ENCODE assay signal across 1 cellular context in the genomic region with DNA sequence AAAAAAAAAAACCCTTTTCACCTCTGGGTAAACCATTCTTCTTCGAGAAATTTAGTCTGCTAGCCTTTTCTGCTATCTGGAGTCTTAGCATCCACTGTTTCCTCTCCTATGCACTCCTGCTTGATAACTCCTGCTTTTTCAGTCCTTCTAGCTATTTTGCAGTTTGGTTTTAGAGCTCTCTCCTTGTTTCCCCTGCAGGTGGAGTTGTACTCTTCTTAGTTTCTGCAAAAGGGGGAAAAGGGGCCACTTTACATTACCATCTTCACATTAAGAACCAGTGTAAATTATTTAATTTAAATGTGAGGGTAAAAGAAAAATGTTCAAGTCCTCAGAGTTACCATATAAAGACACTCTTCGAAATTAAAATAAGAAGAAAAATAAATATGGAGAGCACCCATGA.
TF ChIP-seq lines count a peak whose summit lies in the region.

No MANE protein-coding gene starts in this region.

TF ChIP-seq in GM23338, 12 proteins besides CTCF, POLR2A, EP300 and RAD21 (continued from another document):
- TF ChIP-seq, protein P1, sequence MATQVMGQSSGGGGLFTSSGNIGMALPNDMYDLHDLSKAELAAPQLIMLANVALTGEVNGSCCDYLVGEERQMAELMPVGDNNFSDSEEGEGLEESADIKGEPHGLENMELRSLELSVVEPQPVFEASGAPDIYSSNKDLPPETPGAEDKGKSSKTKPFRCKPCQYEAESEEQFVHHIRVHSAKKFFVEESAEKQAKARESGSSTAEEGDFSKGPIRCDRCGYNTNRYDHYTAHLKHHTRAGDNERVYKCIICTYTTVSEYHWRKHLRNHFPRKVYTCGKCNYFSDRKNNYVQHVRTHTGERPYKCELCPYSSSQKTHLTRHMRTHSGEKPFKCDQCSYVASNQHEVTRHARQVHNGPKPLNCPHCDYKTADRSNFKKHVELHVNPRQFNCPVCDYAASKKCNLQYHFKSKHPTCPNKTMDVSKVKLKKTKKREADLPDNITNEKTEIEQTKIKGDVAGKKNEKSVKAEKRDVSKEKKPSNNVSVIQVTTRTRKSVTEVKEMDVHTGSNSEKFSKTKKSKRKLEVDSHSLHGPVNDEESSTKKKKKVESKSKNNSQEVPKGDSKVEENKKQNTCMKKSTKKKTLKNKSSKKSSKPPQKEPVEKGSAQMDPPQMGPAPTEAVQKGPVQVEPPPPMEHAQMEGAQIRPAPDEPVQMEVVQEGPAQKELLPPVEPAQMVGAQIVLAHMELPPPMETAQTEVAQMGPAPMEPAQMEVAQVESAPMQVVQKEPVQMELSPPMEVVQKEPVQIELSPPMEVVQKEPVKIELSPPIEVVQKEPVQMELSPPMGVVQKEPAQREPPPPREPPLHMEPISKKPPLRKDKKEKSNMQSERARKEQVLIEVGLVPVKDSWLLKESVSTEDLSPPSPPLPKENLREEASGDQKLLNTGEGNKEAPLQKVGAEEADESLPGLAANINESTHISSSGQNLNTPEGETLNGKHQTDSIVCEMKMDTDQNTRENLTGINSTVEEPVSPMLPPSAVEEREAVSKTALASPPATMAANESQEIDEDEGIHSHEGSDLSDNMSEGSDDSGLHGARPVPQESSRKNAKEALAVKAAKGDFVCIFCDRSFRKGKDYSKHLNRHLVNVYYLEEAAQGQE (IDR thresholded peaks at IDR 0.05; ENCODE audit: unreplicated experiment): no peak
- TF ChIP-seq, protein P2, sequence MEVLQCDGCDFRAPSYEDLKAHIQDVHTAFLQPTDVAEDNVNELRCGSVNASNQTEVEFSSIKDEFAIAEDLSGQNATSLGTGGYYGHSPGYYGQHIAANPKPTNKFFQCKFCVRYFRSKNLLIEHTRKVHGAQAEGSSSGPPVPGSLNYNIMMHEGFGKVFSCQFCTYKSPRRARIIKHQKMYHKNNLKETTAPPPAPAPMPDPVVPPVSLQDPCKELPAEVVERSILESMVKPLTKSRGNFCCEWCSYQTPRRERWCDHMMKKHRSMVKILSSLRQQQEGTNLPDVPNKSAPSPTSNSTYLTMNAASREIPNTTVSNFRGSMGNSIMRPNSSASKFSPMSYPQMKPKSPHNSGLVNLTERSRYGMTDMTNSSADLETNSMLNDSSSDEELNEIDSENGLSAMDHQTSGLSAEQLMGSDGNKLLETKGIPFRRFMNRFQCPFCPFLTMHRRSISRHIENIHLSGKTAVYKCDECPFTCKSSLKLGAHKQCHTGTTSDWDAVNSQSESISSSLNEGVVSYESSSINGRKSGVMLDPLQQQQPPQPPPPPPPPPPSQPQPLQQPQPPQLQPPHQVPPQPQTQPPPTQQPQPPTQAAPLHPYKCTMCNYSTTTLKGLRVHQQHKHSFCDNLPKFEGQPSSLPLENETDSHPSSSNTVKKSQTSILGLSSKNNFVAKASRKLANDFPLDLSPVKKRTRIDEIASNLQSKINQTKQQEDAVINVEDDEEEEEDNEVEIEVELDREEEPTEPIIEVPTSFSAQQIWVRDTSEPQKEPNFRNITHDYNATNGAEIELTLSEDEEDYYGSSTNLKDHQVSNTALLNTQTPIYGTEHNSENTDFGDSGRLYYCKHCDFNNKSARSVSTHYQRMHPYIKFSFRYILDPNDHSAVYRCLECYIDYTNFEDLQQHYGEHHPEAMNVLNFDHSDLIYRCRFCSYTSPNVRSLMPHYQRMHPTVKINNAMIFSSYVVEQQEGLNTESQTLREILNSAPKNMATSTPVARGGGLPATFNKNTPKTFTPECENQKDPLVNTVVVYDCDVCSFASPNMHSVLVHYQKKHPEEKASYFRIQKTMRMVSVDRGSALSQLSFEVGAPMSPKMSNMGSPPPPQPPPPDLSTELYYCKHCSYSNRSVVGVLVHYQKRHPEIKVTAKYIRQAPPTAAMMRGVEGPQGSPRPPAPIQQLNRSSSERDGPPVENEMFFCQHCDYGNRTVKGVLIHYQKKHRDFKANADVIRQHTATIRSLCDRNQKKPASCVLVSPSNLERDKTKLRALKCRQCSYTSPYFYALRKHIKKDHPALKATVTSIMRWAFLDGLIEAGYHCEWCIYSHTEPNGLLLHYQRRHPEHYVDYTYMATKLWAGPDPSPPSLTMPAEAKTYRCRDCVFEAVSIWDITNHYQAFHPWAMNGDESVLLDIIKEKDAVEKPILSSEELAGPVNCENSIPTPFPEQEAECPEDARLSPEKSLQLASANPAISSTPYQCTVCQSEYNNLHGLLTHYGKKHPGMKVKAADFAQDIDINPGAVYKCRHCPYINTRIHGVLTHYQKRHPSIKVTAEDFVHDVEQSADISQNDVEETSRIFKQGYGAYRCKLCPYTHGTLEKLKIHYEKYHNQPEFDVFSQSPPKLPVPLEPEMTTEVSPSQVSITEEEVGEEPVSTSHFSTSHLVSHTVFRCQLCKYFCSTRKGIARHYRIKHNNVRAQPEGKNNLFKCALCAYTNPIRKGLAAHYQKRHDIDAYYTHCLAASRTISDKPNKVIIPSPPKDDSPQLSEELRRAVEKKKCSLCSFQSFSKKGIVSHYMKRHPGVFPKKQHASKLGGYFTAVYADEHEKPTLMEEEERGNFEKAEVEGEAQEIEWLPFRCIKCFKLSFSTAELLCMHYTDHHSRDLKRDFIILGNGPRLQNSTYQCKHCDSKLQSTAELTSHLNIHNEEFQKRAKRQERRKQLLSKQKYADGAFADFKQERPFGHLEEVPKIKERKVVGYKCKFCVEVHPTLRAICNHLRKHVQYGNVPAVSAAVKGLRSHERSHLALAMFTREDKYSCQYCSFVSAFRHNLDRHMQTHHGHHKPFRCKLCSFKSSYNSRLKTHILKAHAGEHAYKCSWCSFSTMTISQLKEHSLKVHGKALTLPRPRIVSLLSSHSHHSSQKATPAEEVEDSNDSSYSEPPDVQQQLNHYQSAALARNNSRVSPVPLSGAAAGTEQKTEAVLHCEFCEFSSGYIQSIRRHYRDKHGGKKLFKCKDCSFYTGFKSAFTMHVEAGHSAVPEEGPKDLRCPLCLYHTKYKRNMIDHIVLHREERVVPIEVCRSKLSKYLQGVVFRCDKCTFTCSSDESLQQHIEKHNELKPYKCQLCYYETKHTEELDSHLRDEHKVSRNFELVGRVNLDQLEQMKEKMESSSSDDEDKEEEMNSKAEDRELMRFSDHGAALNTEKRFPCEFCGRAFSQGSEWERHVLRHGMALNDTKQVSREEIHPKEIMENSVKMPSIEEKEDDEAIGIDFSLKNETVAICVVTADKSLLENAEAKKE (CRISPR knock-in tag; IDR thresholded peaks at IDR 0.05): no peak
- no peak for TF ChIP-seq CREB1 (CRISPR knock-in tag; IDR thresholded peaks at IDR 0.05; ENCODE audit: low read depth)
